9 cellular contexts compared by ENCODE assay signal in the genomic region with DNA sequence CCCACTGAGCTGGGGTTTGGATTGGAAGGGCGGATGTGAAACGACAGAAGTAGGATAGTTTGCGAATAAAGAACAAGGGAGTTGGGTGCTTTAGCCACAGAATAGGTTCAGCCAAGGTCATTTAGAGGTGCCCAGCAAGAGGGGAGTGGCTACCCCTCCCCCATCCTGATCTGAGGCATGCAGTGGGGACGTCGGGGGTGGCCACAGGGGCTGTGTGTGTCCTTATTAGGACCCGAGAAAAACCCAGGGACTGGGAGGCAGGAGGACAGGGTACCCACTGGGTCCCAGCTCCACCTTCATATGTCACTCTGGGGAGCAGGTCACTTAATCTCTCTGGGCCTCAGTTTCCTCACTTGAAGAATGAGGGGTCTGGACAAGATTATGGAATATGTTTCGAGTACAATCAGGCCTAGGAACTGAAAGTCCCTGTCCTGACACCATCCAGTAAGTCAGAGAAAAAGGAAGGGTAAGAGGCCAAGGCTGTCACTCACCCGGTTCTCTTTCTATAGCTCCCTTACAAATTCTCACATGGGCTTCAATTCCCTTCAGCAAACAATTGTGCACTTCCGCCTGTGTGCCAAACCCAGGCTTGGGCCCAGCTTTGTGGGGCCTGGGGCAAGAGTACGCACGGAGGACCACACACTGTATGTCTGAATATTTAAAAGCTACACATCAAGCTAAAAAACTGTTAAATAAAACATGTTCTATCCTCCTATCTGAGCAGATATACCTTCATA. TPM values are rescaled to one million over a fixed set of nuclear protein-coding genes. Genes with fewer than 3 reads are reported as not detected.
DNase-seq lines count a peak whose midpoint lies in the region; ATAC-seq and TF ChIP-seq lines count a peak whose summit lies in the region.
"Had no signal": no experiment of that assay in that cellular context is flagged by ENCODE, and none has a peak within 500 bp of the region (broad histone marks: within the 10 kb centered on the region; RNA-seq: fewer than 3 reads in every experiment).

No MANE protein-coding gene starts in this region.

- TF ChIP-seq CTCF in OCI-LY1 (IDR thresholded peaks at IDR 0.05; ENCODE audit: low read length) = no peak
- no peak for TF ChIP-seq CTCF in fibroblast of lung (conservative IDR thresholded peaks at IDR 0.05 in 1 of 2, IDR thresholded peaks at IDR 0.05 in 1 of 2; ENCODE audit: low read depth in 1 of 2, low read length in 2 of 2)

- H3F3A ChIP-seq in OCI-LY1 (ENCODE audit: insufficient read depth, low read length) = no peaks in the 10 kb centered on the region

- H3K27ac ChIP-seq in OCI-LY1 (ENCODE audit: low read depth, low read length, poor library complexity, severe bottlenecking) = peak overlapping the region; percentile 93
- peak overlapping the region; percentile 72 for H3K27ac ChIP-seq in fibroblast of lung (ENCODE audit: insufficient read depth, low read length)

- H4K20me1 ChIP-seq in OCI-LY1 (ENCODE audit: insufficient read depth, low read length) (no peaks in the 10 kb centered on the region), fibroblast of lung (ENCODE audit: control insufficient read depth, extremely low read depth, insufficient read depth, low read length) (no peaks in the 10 kb centered on the region)

- H3K9ac ChIP-seq in OCI-LY1 (ENCODE audit: low read length) = peak overlapping the region; percentile 64
- H3K9ac ChIP-seq in fibroblast of lung (ENCODE audit: insufficient read depth, low read length) = no peak overlapping the region

- H3K79me2 ChIP-seq in OCI-LY1 (ENCODE audit: insufficient read depth, low read length) = 0 out of 2 replicates have a peak, but pooled peaks cover 5% of the 10 kb centered on the region
- no peaks in the 10 kb centered on the region for H3K79me2 ChIP-seq in fibroblast of lung (ENCODE audit: control insufficient read depth, insufficient read depth, low read length)

- ATAC-seq in GM19467 (IDR thresholded peaks at IDR 0.05; ENCODE audit: unreplicated experiment) (peak; percentile 2), GM21528 (IDR thresholded peaks at IDR 0.05; ENCODE audit: low FRiP score, unreplicated experiment) (no peak)

- H3K36me3 ChIP-seq in OCI-LY1 (ENCODE audit: insufficient read depth, low read length) = no peaks in the 10 kb centered on the region
- no peaks in the 10 kb centered on the region for H3K36me3 ChIP-seq in fibroblast of lung (ENCODE audit: control insufficient read depth, insufficient read depth, low read length)

- H3K27me3 ChIP-seq in OCI-LY1 (ENCODE audit: insufficient read depth, low read length) (no peaks in the 10 kb centered on the region), fibroblast of lung (ENCODE audit: control insufficient read depth, insufficient read depth, low read length) (no peaks in the 10 kb centered on the region)

- H3K9me3 ChIP-seq in OCI-LY1 (ENCODE audit: low read length) = no peaks in the 10 kb centered on the region
- no peaks in the 10 kb centered on the region for H3K9me3 ChIP-seq in fibroblast of lung (ENCODE audit: control insufficient read depth, insufficient read depth, low read depth, low read length)

- H3K4me2 ChIP-seq in OCI-LY1 (ENCODE audit: low read length) (peak overlapping the region; percentile 65), fibroblast of lung (ENCODE audit: extremely low read depth, insufficient read depth, low read length) (peak overlapping the region; percentile 62)

- H3K4me1 ChIP-seq in OCI-LY1 (ENCODE audit: insufficient read depth, low read length, severe bottlenecking) (peaks cover 60% of the 10 kb centered on the region), fibroblast of lung (ENCODE audit: control insufficient read depth, extremely low read depth, insufficient read depth, low read length) (peaks cover 3% of the 10 kb centered on the region)

- H2AFZ ChIP-seq in OCI-LY1 (ENCODE audit: low read length) (no peak overlapping the region), fibroblast of lung (ENCODE audit: low read length) (peak overlapping the region; percentile 38)

- no peaks in the 10 kb centered on the region for H3K9me2 ChIP-seq in OCI-LY1 (ENCODE audit: low read depth, low read length)

- DNase-seq in fibroblast of lung (ENCODE audit: low read depth in 2 of 2) = no peak
- DNase-seq in skeletal muscle cell (ENCODE audit: low read depth) = no peak
- DNase-seq in A172 (ENCODE audit: low spot score) = no peak
- no peak for DNase-seq in hippocampal formation (lab: John Stamatoyannopoulos, UW)
- no peak for DNase-seq in NCI-H82 treated with DMSO at 0.1 percent for 48 hours (lab: John Stamatoyannopoulos, UW; ENCODE audit: unreplicated experiment)

- peak overlapping the region; percentile 56 for H3K4me3 ChIP-seq in OCI-LY1 (ENCODE audit: low read depth, low read length, poor library complexity, severe bottlenecking)
- H3K4me3 ChIP-seq in fibroblast of lung (replicated peaks in 1 of 4; ENCODE audit: control extremely low read depth in 1 of 4, insufficient read depth in 1 of 4, low read depth in 3 of 4, low read length in 4 of 4) = peak overlapping the region in 2 of 4 experiments; percentile 12 to 42
- peak overlapping the region; percentile 31 for H3K4me3 ChIP-seq in skeletal muscle cell (ENCODE audit: low read depth, low read length)

RNA-seq across cellular contexts. Expression of a gene that starts 4.2 kb away (rescaled TPM):
- total RNA-seq in fibroblast of lung = not detected in 2 replicates
- polyA plus RNA-seq in fibroblast of lung = not detected in 2 replicates
- not detected in 2 replicates for polyA plus RNA-seq in fibroblast of lung (2012)
- not detected in 2 replicates for polyA minus RNA-seq in fibroblast of lung (ENCODE audit: low replicate concordance)
- 0.17 TPM in 1 of 2 replicates, not detected in the other for total RNA-seq in A172 (2014; rRNA removed; shearing (Covaris generic))
- total RNA-seq: T-helper 2 cell treated with Interferon-gamma antibody and Interleukin-4, amounts not matched to agents 100 ng/mL and 5 ng/mL, for 36 hours had no signal
